ENCODE assay signal across 2 cellular contexts in the genomic region with DNA sequence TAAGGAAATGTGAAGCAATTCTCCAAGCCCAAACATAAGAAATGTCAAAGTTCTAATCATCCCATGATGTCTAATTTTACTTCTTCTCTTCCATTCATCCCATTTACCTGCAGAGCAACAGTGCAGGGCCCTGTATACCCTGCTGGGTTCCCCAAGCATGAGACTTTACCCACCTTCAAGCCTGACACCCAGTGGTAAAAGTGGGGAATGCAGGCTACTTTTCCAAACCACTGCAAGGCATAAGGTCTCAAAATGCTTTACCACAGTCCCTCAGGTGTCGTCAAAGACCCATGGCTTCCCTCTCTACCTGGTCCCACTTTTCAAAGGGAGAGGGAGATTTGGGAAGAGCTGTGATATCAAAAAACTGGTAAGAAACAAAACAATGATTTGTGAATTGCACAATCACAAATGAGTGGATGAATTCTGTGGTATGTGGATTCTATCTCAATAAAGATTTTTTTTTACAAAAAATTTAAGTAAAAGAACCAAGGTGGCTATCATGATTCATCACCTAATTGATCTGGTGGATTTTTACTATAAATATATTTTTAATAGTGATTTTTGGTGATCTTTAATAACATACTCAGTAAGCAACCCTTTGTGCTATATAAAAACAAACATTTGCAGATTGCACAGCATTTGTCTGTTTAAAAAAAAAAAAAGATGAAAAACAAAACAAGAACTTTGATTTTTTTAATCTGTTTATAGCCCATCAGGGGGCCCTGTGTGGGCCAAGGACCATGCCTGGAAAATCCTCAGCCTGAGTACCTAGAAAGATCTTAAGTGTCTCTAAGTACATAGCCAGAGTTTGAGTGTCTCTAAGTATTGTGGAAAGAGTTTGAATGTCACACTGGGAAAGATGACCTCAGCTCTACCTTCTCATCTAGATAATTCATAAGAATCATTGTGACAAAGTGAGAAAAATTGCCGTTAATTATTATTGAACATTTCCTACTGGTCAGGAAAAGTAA.
TF ChIP-seq lines count a peak whose summit lies in the region.

No MANE protein-coding gene starts in this region.

TF ChIP-seq in WTC11, 78 proteins besides CTCF, POLR2A, EP300 and RAD21:
- TF ChIP-seq NR2C2 (CRISPR knock-in tag; IDR thresholded peaks at IDR 0.05), result no peak
- TF ChIP-seq, protein P1, sequence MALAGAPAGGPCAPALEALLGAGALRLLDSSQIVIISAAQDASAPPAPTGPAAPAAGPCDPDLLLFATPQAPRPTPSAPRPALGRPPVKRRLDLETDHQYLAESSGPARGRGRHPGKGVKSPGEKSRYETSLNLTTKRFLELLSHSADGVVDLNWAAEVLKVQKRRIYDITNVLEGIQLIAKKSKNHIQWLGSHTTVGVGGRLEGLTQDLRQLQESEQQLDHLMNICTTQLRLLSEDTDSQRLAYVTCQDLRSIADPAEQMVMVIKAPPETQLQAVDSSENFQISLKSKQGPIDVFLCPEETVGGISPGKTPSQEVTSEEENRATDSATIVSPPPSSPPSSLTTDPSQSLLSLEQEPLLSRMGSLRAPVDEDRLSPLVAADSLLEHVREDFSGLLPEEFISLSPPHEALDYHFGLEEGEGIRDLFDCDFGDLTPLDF (CRISPR knock-in tag; IDR thresholded peaks at IDR 0.05), result no peak
- TF ChIP-seq, protein P2, sequence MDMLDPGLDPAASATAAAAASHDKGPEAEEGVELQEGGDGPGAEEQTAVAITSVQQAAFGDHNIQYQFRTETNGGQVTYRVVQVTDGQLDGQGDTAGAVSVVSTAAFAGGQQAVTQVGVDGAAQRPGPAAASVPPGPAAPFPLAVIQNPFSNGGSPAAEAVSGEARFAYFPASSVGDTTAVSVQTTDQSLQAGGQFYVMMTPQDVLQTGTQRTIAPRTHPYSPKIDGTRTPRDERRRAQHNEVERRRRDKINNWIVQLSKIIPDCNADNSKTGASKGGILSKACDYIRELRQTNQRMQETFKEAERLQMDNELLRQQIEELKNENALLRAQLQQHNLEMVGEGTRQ (CRISPR knock-in tag; IDR thresholded peaks at IDR 0.05), result no peak
- TF ChIP-seq FOXK1 (CRISPR knock-in tag; IDR thresholded peaks at IDR 0.05), result no peak
- TF ChIP-seq, protein P3, sequence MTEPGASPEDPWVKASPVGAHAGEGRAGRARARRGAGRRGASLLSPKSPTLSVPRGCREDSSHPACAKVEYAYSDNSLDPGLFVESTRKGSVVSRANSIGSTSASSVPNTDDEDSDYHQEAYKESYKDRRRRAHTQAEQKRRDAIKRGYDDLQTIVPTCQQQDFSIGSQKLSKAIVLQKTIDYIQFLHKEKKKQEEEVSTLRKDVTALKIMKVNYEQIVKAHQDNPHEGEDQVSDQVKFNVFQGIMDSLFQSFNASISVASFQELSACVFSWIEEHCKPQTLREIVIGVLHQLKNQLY (CRISPR knock-in tag; IDR thresholded peaks at IDR 0.05), result no peak
- TF ChIP-seq, protein P4, sequence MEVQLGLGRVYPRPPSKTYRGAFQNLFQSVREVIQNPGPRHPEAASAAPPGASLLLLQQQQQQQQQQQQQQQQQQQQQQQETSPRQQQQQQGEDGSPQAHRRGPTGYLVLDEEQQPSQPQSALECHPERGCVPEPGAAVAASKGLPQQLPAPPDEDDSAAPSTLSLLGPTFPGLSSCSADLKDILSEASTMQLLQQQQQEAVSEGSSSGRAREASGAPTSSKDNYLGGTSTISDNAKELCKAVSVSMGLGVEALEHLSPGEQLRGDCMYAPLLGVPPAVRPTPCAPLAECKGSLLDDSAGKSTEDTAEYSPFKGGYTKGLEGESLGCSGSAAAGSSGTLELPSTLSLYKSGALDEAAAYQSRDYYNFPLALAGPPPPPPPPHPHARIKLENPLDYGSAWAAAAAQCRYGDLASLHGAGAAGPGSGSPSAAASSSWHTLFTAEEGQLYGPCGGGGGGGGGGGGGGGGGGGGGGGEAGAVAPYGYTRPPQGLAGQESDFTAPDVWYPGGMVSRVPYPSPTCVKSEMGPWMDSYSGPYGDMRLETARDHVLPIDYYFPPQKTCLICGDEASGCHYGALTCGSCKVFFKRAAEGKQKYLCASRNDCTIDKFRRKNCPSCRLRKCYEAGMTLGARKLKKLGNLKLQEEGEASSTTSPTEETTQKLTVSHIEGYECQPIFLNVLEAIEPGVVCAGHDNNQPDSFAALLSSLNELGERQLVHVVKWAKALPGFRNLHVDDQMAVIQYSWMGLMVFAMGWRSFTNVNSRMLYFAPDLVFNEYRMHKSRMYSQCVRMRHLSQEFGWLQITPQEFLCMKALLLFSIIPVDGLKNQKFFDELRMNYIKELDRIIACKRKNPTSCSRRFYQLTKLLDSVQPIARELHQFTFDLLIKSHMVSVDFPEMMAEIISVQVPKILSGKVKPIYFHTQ (CRISPR knock-in tag; IDR thresholded peaks at IDR 0.05), result no peak
- TF ChIP-seq, protein P5, sequence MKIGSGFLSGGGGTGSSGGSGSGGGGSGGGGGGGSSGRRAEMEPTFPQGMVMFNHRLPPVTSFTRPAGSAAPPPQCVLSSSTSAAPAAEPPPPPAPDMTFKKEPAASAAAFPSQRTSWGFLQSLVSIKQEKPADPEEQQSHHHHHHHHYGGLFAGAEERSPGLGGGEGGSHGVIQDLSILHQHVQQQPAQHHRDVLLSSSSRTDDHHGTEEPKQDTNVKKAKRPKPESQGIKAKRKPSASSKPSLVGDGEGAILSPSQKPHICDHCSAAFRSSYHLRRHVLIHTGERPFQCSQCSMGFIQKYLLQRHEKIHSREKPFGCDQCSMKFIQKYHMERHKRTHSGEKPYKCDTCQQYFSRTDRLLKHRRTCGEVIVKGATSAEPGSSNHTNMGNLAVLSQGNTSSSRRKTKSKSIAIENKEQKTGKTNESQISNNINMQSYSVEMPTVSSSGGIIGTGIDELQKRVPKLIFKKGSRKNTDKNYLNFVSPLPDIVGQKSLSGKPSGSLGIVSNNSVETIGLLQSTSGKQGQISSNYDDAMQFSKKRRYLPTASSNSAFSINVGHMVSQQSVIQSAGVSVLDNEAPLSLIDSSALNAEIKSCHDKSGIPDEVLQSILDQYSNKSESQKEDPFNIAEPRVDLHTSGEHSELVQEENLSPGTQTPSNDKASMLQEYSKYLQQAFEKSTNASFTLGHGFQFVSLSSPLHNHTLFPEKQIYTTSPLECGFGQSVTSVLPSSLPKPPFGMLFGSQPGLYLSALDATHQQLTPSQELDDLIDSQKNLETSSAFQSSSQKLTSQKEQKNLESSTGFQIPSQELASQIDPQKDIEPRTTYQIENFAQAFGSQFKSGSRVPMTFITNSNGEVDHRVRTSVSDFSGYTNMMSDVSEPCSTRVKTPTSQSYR (CRISPR knock-in tag; IDR thresholded peaks at IDR 0.05), result no peak
- TF ChIP-seq FOXJ3 (CRISPR knock-in tag; IDR thresholded peaks at IDR 0.05; ENCODE audit: borderline replicate concordance), result no peak
- no peak for TF ChIP-seq RELA (CRISPR knock-in tag; IDR thresholded peaks at IDR 0.05; ENCODE audit: borderline replicate concordance)
- no peak for TF ChIP-seq ZNF671 (CRISPR knock-in tag; IDR thresholded peaks at IDR 0.05)
- no peak for TF ChIP-seq CBFB (CRISPR knock-in tag; IDR thresholded peaks at IDR 0.05; ENCODE audit: low read depth)
- no peak for TF ChIP-seq CREM (CRISPR knock-in tag; IDR thresholded peaks at IDR 0.05)
- no peak for TF ChIP-seq ZNF121 (CRISPR knock-in tag; IDR thresholded peaks at IDR 0.05)

TF ChIP-seq in H1, 55 proteins besides CTCF, POLR2A, EP300 and RAD21:
- TF ChIP-seq TEAD4 (IDR thresholded peaks at IDR 0.05; ENCODE audit: low read depth, low read length) (peak; percentile 56; the same call in 1 of the 2 replicates), TBP (IDR thresholded peaks at IDR 0.05; ENCODE audit: low read depth, low read length) (no peak), CBX5 (IDR thresholded peaks at IDR 0.05; ENCODE audit: low read depth, low read length) (no peak), PHF8 (conservative IDR thresholded peaks at IDR 0.05; ENCODE audit: low read depth, low read length) (no peak), CBX8 (IDR thresholded peaks at IDR 0.05; ENCODE audit: borderline replicate concordance, low read depth, low read length) (no peak), BACH1 (IDR thresholded peaks at IDR 0.05; ENCODE audit: low read length) (no peak)
